ENCODE assay signal across 36 cellular contexts in the genomic region with DNA sequence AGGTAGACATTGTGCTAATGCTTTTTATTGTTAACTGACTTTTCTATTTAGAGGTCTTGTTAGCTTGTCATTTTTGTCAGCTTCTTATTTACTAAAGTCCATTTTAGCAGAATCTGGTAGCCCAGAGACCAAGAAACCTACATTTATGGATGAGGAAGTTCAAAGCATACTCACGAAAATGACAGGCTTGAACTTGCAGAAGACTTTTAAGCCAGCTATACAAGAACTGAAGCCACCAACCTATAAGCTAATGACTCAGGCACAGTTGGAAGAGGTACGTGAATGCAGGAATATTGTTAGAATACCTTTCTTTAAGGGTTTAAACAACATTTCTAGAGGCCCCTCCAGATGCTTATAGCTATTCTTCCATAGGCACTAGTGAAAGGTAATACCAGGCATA.
"Had no signal": no experiment of that assay in that cellular context is flagged by ENCODE, and none has a peak within 500 bp of the region (broad histone marks: within the 10 kb centered on the region; RNA-seq: fewer than 3 reads in every experiment).

No MANE protein-coding gene starts in this region.

- H3K4me3 ChIP-seq: cardiac muscle cell, coronary artery, dorsolateral prefrontal cortex, gastrocnemius medialis, heart left ventricle had no signal

- ATAC-seq: activated CD4-positive, CD25-positive, alpha-beta regulatory T cell treated with anti-CD3 and anti-CD28 coated beads, Interleukin-2, amount 50 U/mL, for 24 hours; activated CD8-positive, alpha-beta memory T cell treated with anti-CD3 and anti-CD28 coated beads, Interleukin-2, amount 10 ng/mL, durations not matched to agents 7 days and 5 days; activated CD8-positive, alpha-beta T cell treated with anti-CD3 and anti-CD28 coated beads, Interleukin-2, amount 10 ng/mL, durations not matched to agents 7 days and 5 days; activated T-helper 17 cell treated with anti-CD3 and anti-CD28 coated beads, Interleukin-2, amount 50 U/mL, for 72 hours; gastrocnemius medialis; heart left ventricle; T-helper 17 cell had no signal

- H3K27me3 ChIP-seq: brain microvascular endothelial cell, dorsolateral prefrontal cortex, gastrocnemius medialis had no signal

- FAIRE-seq: astrocyte had no signal

- H3K9me3 Mint-ChIP-seq: endodermal cell had no signal

- H3K27ac ChIP-seq: brain microvascular endothelial cell, cardiac muscle cell, coronary artery, gastrocnemius medialis, heart left ventricle, WERI-Rb-1 had no signal

- H3K4me3 Mint-ChIP-seq: activated B cell treated with CpG ODN at 0.5 μM for 24 hours; activated CD8-positive, alpha-beta memory T cell treated with anti-CD3 and anti-CD28 coated beads, Interleukin-2, amount 10 ng/mL, durations not matched to agents 7 days and 5 days; activated CD8-positive, alpha-beta T cell treated with anti-CD3 and anti-CD28 coated beads, Interleukin-2, amount 10 ng/mL, durations not matched to agents 7 days and 5 days; activated naive CD8-positive, alpha-beta T cell; activated T-helper 17 cell treated with anti-CD3 and anti-CD28 coated beads, Interleukin-2, amount 50 U/mL, for 72 hours; dendritic cell treated with granulocyte-macrophage colony-stimulating factor and Interleukin-4, amounts not matched to agents 40 ng/mL and 50 ng/mL, for 4 days; endodermal cell; T-helper 2 cell treated with Interferon-gamma antibody and Interleukin-4, amounts not matched to agents 5 μg/mL and 100 μg/mL, for 36 hours had no signal

- H3K27ac Mint-ChIP-seq: activated B cell treated with CpG ODN at 0.5 μM for 24 hours; activated CD8-positive, alpha-beta memory T cell treated with anti-CD3 and anti-CD28 coated beads, Interleukin-2, amount 10 ng/mL, durations not matched to agents 7 days and 5 days; activated CD8-positive, alpha-beta T cell treated with anti-CD3 and anti-CD28 coated beads, Interleukin-2, amount 10 ng/mL, durations not matched to agents 7 days and 5 days; activated naive CD8-positive, alpha-beta T cell; activated T-helper 17 cell treated with anti-CD3 and anti-CD28 coated beads, Interleukin-2, amount 50 U/mL, for 72 hours; dendritic cell treated with granulocyte-macrophage colony-stimulating factor and Interleukin-4, amounts not matched to agents 40 ng/mL and 50 ng/mL, for 4 days; endodermal cell; T-helper 17 cell; T-helper 2 cell treated with Interferon-gamma antibody and Interleukin-4, amounts not matched to agents 5 μg/mL and 100 μg/mL, for 36 hours had no signal

- H3K27me3 Mint-ChIP-seq: activated B cell treated with CpG ODN at 0.5 μM for 24 hours; activated CD8-positive, alpha-beta memory T cell treated with anti-CD3 and anti-CD28 coated beads, Interleukin-2, amount 10 ng/mL, durations not matched to agents 7 days and 5 days; activated naive CD8-positive, alpha-beta T cell; activated T-helper 17 cell treated with anti-CD3 and anti-CD28 coated beads, Interleukin-2, amount 50 U/mL, for 72 hours; T-helper 17 cell had no signal

- H3K9me3 ChIP-seq: gastrocnemius medialis, heart left ventricle had no signal

- H3K36me3 Mint-ChIP-seq: activated naive CD8-positive, alpha-beta T cell had no signal

- DNase-seq: activated B cell treated with CpG ODN at 0.5 μM for 24 hours; activated CD4-positive, alpha-beta T cell treated with anti-CD3 and anti-CD28 coated beads for 48 hours; activated CD4-positive, alpha-beta T cell treated with anti-CD3 and anti-CD28 coated beads, Interleukin-2, amount 50 U/mL, for 1 hour; activated CD4-positive, alpha-beta T cell treated with anti-CD3 and anti-CD28 coated beads, Interleukin-2, amount 50 U/mL, for 48 hours; activated CD8-positive, alpha-beta memory T cell treated with anti-CD3 and anti-CD28 coated beads, Interleukin-2, amount 10 ng/mL, durations not matched to agents 7 days and 5 days; activated CD8-positive, alpha-beta memory T cell treated with anti-CD3 and anti-CD28 coated beads, Interleukin-2, amount 50 U/mL, for 4 hours; activated CD8-positive, alpha-beta T cell treated with anti-CD3 and anti-CD28 coated beads, Interleukin-2, amount 10 ng/mL, durations not matched to agents 7 days and 5 days; activated effector memory CD4-positive, alpha-beta T cell treated with Interleukin-2 at 50 U/mL for 16 hours; activated gamma-delta T cell treated with Interleukin-2 at 50 U/mL for 16 hours; activated naive CD4-positive, alpha-beta T cell treated with anti-CD3 and anti-CD28 coated beads, Interleukin-2, amount 50 U/mL, for 16 hours; activated naive CD4-positive, alpha-beta T cell treated with Interleukin-2 at 50 U/mL for 16 hours; activated T-cell treated with anti-CD3 and anti-CD28 coated beads, Interleukin-2, amount 50 U/mL, for 1 hour; amniotic stem cell; anterior cingulate cortex; brain microvascular endothelial cell; central memory CD4-positive, alpha-beta T cell; cerebellar nuclear complex; dorsolateral prefrontal cortex; effector memory CD4-positive, alpha-beta T cell; endodermal cell; foreskin fibroblast; gastrocnemius medialis; glutamatergic neuron; heart left ventricle; T-helper 1 cell; T-helper 17 cell; T1000; WERI-Rb-1 had no signal
